1 cellular context compared by ENCODE assay signal in genomic region chr11:9573054-9573774, GRCh38.
A peak's percentile ranks its signal among the peaks of the same experiment; 100 is the strongest.
TF ChIP-seq lines count a peak whose summit lies in the region.

Gene WEE1, plus strand, starts transcription at chr11:9573670. Its CDS starts 264 bp downstream, at chr11:9573934.

TF ChIP-seq in HepG2, 621 proteins besides CTCF, POLR2A, EP300 and RAD21 (continued from another document):
- TF ChIP-seq AKNA (CRISPR knock-in tag; IDR thresholded peaks at IDR 0.05; ENCODE audit: borderline replicate concordance) (no peak), ZFP36 (IDR thresholded peaks at IDR 0.05; ENCODE audit: borderline replicate concordance, low read depth, low read length, partially characterized antibody) (no peak), HINFP (CRISPR knock-in tag; IDR thresholded peaks at IDR 0.05; ENCODE audit: low read depth) (0 out of 2 replicates have a peak, but pooled peaks have one; percentile 41)
